ENCODE assay signal across 8 cellular contexts in genomic region chr3:46496745-46497555, GRCh38. TPM values are rescaled to one million over a fixed set of nuclear protein-coding genes. Genes with fewer than 3 reads are reported as not detected.
DNase-seq lines count a peak whose midpoint lies in the region; ATAC-seq and TF ChIP-seq lines count a peak whose summit lies in the region.

No MANE protein-coding gene starts in this region.

- TF ChIP-seq CTCF in HFFc6 (IDR thresholded peaks at IDR 0.05) (peak; percentile 69), glutamatergic neuron (IDR thresholded peaks at IDR 0.05; ENCODE audit: partially characterized antibody, unreplicated experiment) (peak; percentile 12)

- peaks cover 66% of the 10 kb centered on the region for H3K4me1 Mint-ChIP-seq in HFFc6 (ENCODE audit: low read depth)
- peaks cover 1% of the 10 kb centered on the region for H3K4me1 Mint-ChIP-seq in glutamatergic neuron (ENCODE audit: low read depth, unreplicated experiment)
- peaks cover 7% of the 10 kb centered on the region for H3K4me1 Mint-ChIP-seq in stimulated activated naive CD8-positive, alpha-beta T cell treated with anti-CD3 and anti-CD28 coated beads, Interleukin-15, amount 100 ng/mL, for 72 hours

- H3K27me3 Mint-ChIP-seq in HFFc6 (ENCODE audit: insufficient read depth) (no peaks in the 10 kb centered on the region), glutamatergic neuron (ENCODE audit: unreplicated experiment) (peaks cover 7% of the 10 kb centered on the region)
- no peaks in the 10 kb centered on the region for H3K27me3 Mint-ChIP-seq in stimulated activated naive CD8-positive, alpha-beta T cell treated with anti-CD3 and anti-CD28 coated beads, Interleukin-15, amount 100 ng/mL, for 72 hours

- no peak for ATAC-seq in stimulated activated naive CD8-positive, alpha-beta T cell treated with anti-CD3 and anti-CD28 coated beads, Interleukin-15, amount 100 ng/mL, for 72 hours

- H3K27ac Mint-ChIP-seq in HFFc6, result peak overlapping the region; percentile 55; the same call in 1 of the 2 replicates
- no peak overlapping the region for H3K27ac Mint-ChIP-seq in glutamatergic neuron (ENCODE audit: unreplicated experiment)
- peak overlapping the region in 1 of 2 donors; percentile 37 for H3K27ac Mint-ChIP-seq in stimulated activated naive CD8-positive, alpha-beta T cell treated with anti-CD3 and anti-CD28 coated beads, Interleukin-15, amount 100 ng/mL, for 72 hours

- H3K36me3 Mint-ChIP-seq in HFFc6 (ENCODE audit: low read depth) (peaks cover 8% of the 10 kb centered on the region; the same call in 1 of the 2 replicates), glutamatergic neuron (ENCODE audit: unreplicated experiment) (no peaks in the 10 kb centered on the region)

- H3K9me3 Mint-ChIP-seq in HFFc6 (no peaks in the 10 kb centered on the region), glutamatergic neuron (ENCODE audit: unreplicated experiment) (peaks cover 8% of the 10 kb centered on the region)
- no peaks in the 10 kb centered on the region for H3K9me3 Mint-ChIP-seq in stimulated activated naive CD8-positive, alpha-beta T cell treated with anti-CD3 and anti-CD28 coated beads, Interleukin-15, amount 100 ng/mL, for 72 hours

- DNase-seq in AML-193 (lab: John Stamatoyannopoulos, UW), result peak; percentile 32 to 38
- no peak for DNase-seq in HFFc6
- DNase-seq in activated CD4-positive, alpha-beta T cell treated with anti-CD3 and anti-CD28 coated beads, Interleukin-2, amount 50 U/mL, for 4 hours, result peak; percentile 56 to 57
- DNase-seq in glutamatergic neuron, result peak; percentile 34
- DNase-seq in stimulated activated naive CD8-positive, alpha-beta T cell treated with anti-CD3 and anti-CD28 coated beads, Interleukin-15, amount 100 ng/mL, for 72 hours, result peak; percentile 19 to 25
- no peak for DNase-seq in NCI-H1417 treated with DMSO at 0.1 percent for 48 hours (lab: John Stamatoyannopoulos, UW)
- no peak for DNase-seq in hippocampal formation (lab: John Stamatoyannopoulos, UW)
- DNase-seq in COLO829 (ENCODE audit: low spot score), result no peak

- H3K4me3 Mint-ChIP-seq in HFFc6, result no peak overlapping the region; the same call in 1 of the 2 replicates
- no peak overlapping the region for H3K4me3 Mint-ChIP-seq in glutamatergic neuron (ENCODE audit: unreplicated experiment)
- no peak overlapping the region for H3K4me3 Mint-ChIP-seq in stimulated activated naive CD8-positive, alpha-beta T cell treated with anti-CD3 and anti-CD28 coated beads, Interleukin-15, amount 100 ng/mL, for 72 hours

RNA-seq across cellular contexts. Expression of gene RTP3, which starts 0.8 kb away (rescaled TPM):
- not detected for total RNA-seq in HFFc6 (2021; fragmentation: NEBNext Ultra II Directional; extraction: Animal tissue kit (Norgen Biotek cat#: 25700))
- not detected for total RNA-seq in glutamatergic neuron (ENCODE audit: unreplicated experiment)

RNA-seq across cellular contexts. Expression of gene LTF, which starts 32.2 kb away (rescaled TPM):
- under 1 TPM in 1 of 6 experiments, not detected in 5; 0.40 TPM for total RNA-seq in HFFc6 (2021; fragmentation: NEBNext Ultra II Directional; extraction: Animal tissue kit (Norgen Biotek cat#: 25700))
- not detected for total RNA-seq in glutamatergic neuron (ENCODE audit: unreplicated experiment)

Comparison
In these comparisons a context has a peak if more than half of its experiments do, and no peak if none do; other contexts are left out.
1. DNase-seq: peak in AML-193 (2 of 2), activated CD4-positive, alpha-beta T cell treated with anti-CD3 and anti-CD28 coated beads, Interleukin-2, amount 50 U/mL, for 4 hours (2 of 2), glutamatergic neuron (single experiment) and stimulated activated naive CD8-positive, alpha-beta T cell treated with anti-CD3 and anti-CD28 coated beads, Interleukin-15, amount 100 ng/mL, for 72 hours (2 of 2); none in HFFc6 (single experiment), NCI-H1417 treated with DMSO at 0.1 percent for 48 hours (single experiment), hippocampal formation (0 of 2) and COLO829 (single experiment).